ENCODE assay signal across 8 cellular contexts in the genomic region with DNA sequence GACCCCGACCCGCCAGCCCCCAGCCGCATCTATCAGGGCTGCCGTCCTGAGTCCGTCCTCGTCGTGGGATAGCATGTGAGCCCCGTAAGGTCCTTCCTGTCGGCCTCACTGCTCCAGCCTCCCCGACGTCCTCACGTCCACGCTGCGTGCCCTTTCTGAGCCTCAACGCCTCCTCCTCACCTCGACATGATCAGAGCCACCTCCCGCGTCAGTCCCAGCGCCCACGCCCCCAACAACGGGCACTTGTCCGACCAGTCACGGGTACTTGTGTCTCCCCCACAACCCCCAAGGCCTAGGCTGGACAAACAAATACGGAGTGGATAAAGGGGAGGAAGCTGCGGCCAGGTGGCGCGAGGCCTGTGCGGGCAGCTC. TPM values are rescaled to one million over a fixed set of nuclear protein-coding genes. Genes with fewer than 3 reads are reported as not detected.
DNase-seq lines count a peak whose midpoint lies in the region; ATAC-seq, FAIRE-seq and TF ChIP-seq lines count a peak whose summit lies in the region.

No MANE protein-coding gene starts in this region.

- H3K27ac ChIP-seq in A549 = peak overlapping the region; percentile 82 to 88
- H3K27ac ChIP-seq in SJCRH30 = peak overlapping the region; percentile 80
- peak overlapping the region; percentile 93 for H3K27ac ChIP-seq in layer of hippocampus (ENCODE audit: low read depth, low read length)

- ATAC-seq in A549 (peak; percentile 59 to 64), GM18502 (IDR thresholded peaks at IDR 0.05; ENCODE audit: poor library complexity, unreplicated experiment) (peak; percentile 20), HG03378 (IDR thresholded peaks at IDR 0.05; ENCODE audit: unreplicated experiment) (peak; percentile 18)

- no peaks in the 10 kb centered on the region for H3K27me3 Mint-ChIP-seq in brain

- peak overlapping the region; percentile 97 to 100 (median 99) for H3K4me3 Mint-ChIP-seq in brain

- no peak for TF ChIP-seq RAD21 in A549 (conservative IDR thresholded peaks at IDR 0.05 in 1 of 2, IDR thresholded peaks at IDR 0.05 in 1 of 2)

- TF ChIP-seq CTCF in A549 (IDR thresholded peaks at IDR 0.05) = no peak
- no peak for TF ChIP-seq CTCF in brain (conservative IDR thresholded peaks at IDR 0.05)

- POLR2A ChIA-PET in A549 (lab: Yijun Ruan, JAX) = interaction anchor here (0.7 to 3.4 kb wide), 33 partner anchors 9 to 884 kb away, joined by 3 to 43 read pairs (median 8); partner anchors contain the start of genes A1BG, ERVK3-1, RPS5 and TRIM28

- H3K36me3 ChIP-seq in SJCRH30 = no peaks in the 10 kb centered on the region

- H3K4me1 Mint-ChIP-seq in brain = peaks cover 15% of the 10 kb centered on the region

- H3K4me3 ChIP-seq in A549 (peak overlapping the region; percentile 58), SJCRH30 (peak overlapping the region; percentile 75)

- no peaks in the 10 kb centered on the region for H3K36me3 Mint-ChIP-seq in brain

- H3K4me2 ChIP-seq in A549 = peak overlapping the region; percentile 88

- peaks cover 7% of the 10 kb centered on the region; the same call in 1 of the 3 replicates for H3K4me1 ChIP-seq in A549
- H3K4me1 ChIP-seq in SJCRH30 = no peaks in the 10 kb centered on the region

- H3K9me3 ChIP-seq in A549 (peaks cover 3% of the 10 kb centered on the region; the same call in 1 of the 3 replicates), SJCRH30 (replicated peaks) (no peaks in the 10 kb centered on the region)

- H3K27me3 ChIP-seq in SJCRH30 (no peaks in the 10 kb centered on the region), layer of hippocampus (ENCODE audit: control insufficient read depth, insufficient read depth, low read length) (no peaks in the 10 kb centered on the region)

- peak overlapping the region; percentile 99 to 100 (median 99) for H3K27ac Mint-ChIP-seq in brain

- peak; percentile 50 for TF ChIP-seq POLR2A in A549 (IDR thresholded peaks at IDR 0.05; ENCODE audit: low read length)

- no peaks in the 10 kb centered on the region for H3K9me3 Mint-ChIP-seq in brain

- peak; percentile 32 for FAIRE-seq in A549 (lab: Jason Lieb, UNC)

- CTCF ChIA-PET in A549 (lab: Yijun Ruan, JAX) = interaction anchor here (0.6 to 3.0 kb wide), 9 partner anchors 9 to 158 kb away, joined by 3 to 10 read pairs (median 3); partner anchors contain the start of genes A1BG and ZBTB45

- TF ChIP-seq EP300 in A549 (IDR thresholded peaks at IDR 0.05) = no peak

- WGBS in A549 (ENCODE audit: missing lambda C conversion rate) = 14% methylated on average over 28 of the region's 28 CpGs

- DNase-seq in A549 (ENCODE audit: low read depth in 1 of 2, low spot score in 1 of 2) (peak; percentile 82 to 87), SJCRH30 (peak; percentile 73 to 74), NCI-H1436 treated with DMSO at 0.1 percent for 48 hours (lab: John Stamatoyannopoulos, UW) (no peak)
- DNase-seq in stimulated activated CD4-positive, alpha-beta T cell treated with anti-CD3 and anti-CD28 coated beads, Interleukin-4, amount 100 ng/mL, for 24 hours = peak; percentile 55

TF ChIP-seq in A549, 52 proteins besides CTCF, POLR2A, EP300 and RAD21 (continues in another document):
- TF ChIP-seq, protein P1, sequence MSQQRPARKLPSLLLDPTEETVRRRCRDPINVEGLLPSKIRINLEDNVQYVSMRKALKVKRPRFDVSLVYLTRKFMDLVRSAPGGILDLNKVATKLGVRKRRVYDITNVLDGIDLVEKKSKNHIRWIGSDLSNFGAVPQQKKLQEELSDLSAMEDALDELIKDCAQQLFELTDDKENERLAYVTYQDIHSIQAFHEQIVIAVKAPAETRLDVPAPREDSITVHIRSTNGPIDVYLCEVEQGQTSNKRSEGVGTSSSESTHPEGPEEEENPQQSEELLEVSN (IDR thresholded peaks at IDR 0.05; ENCODE audit: borderline replicate concordance, low read depth) = peak; percentile 25; the same call in 1 of the 2 replicates
- TF ChIP-seq POLR2AphosphoS2 (conservative IDR thresholded peaks at IDR 0.05; ENCODE audit: low read length) (no peak), RARB (CRISPR knock-in tag; IDR thresholded peaks at IDR 0.05) (0 out of 2 replicates have a peak, but pooled peaks have one; percentile 53), MAX (IDR thresholded peaks at IDR 0.05) (peak; percentile 66; the same call in 1 of the 2 replicates), CBX8 (IDR thresholded peaks at IDR 0.05) (no peak)
- TF ChIP-seq, protein P2, sequence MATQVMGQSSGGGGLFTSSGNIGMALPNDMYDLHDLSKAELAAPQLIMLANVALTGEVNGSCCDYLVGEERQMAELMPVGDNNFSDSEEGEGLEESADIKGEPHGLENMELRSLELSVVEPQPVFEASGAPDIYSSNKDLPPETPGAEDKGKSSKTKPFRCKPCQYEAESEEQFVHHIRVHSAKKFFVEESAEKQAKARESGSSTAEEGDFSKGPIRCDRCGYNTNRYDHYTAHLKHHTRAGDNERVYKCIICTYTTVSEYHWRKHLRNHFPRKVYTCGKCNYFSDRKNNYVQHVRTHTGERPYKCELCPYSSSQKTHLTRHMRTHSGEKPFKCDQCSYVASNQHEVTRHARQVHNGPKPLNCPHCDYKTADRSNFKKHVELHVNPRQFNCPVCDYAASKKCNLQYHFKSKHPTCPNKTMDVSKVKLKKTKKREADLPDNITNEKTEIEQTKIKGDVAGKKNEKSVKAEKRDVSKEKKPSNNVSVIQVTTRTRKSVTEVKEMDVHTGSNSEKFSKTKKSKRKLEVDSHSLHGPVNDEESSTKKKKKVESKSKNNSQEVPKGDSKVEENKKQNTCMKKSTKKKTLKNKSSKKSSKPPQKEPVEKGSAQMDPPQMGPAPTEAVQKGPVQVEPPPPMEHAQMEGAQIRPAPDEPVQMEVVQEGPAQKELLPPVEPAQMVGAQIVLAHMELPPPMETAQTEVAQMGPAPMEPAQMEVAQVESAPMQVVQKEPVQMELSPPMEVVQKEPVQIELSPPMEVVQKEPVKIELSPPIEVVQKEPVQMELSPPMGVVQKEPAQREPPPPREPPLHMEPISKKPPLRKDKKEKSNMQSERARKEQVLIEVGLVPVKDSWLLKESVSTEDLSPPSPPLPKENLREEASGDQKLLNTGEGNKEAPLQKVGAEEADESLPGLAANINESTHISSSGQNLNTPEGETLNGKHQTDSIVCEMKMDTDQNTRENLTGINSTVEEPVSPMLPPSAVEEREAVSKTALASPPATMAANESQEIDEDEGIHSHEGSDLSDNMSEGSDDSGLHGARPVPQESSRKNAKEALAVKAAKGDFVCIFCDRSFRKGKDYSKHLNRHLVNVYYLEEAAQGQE (IDR thresholded peaks at IDR 0.05) = peak; percentile 12; the same call in 1 of the 2 replicates

RNA-seq across cellular contexts. Expression of gene ZNF497, which starts 0.7 kb away (rescaled TPM):
- polyA plus RNA-seq in A549 (2011; rRNA removed) = 1.1 and 1.4 TPM in 2 replicates
- polyA plus RNA-seq in A549 (2012; cell fraction: cytosol; rRNA removed) = 1.2 and 1.9 TPM in 2 replicates
- 8.8 and 15.6 TPM in 2 replicates for polyA plus RNA-seq in A549 (2012; cell fraction: nucleus; rRNA removed)
- polyA plus RNA-seq in A549 (2017; fragmentation: RNase III; extraction: RNeasy Plus Mini Kit Qiagen cat#74134 plus additional on column Dnase treatment) = 1.6 to 2.4 TPM (median 2.0 TPM) in 3 replicates
- polyA minus RNA-seq in A549 (2011; rRNA and poly(A)+ RNA removed) = 2.1 and 4.2 TPM in 2 replicates
- 0.45 and 0.73 TPM in 2 replicates for total RNA-seq in SJCRH30 (2014; rRNA removed; shearing (Covaris generic))
- polyA plus RNA-seq in brain (ENCODE audit: insufficient read depth, low read depth, low replicate concordance) = 2.5 TPM

RNA-seq across cellular contexts. Expression of gene A1BG, which starts 8.6 kb away (rescaled TPM):
- polyA plus RNA-seq in A549 (2011; rRNA removed) (1.5 and 2.5 TPM in 2 replicates), A549 (2017; fragmentation: RNase III; extraction: RNeasy Plus Mini Kit Qiagen cat#74134 plus additional on column Dnase treatment) (9.3 to 11.1 TPM (median 9.5 TPM) in 3 replicates), brain (ENCODE audit: insufficient read depth, low read depth, low replicate concordance) (27.1 TPM)
- 10.7 and 15.5 TPM in 2 replicates for polyA plus RNA-seq in A549 (2012; cell fraction: cytosol; rRNA removed)
- polyA plus RNA-seq in A549 (2012; cell fraction: nucleus; rRNA removed) = 12.5 and 14.9 TPM in 2 replicates
- 0.15 and 1.0 TPM in 2 replicates for polyA minus RNA-seq in A549 (2011; rRNA and poly(A)+ RNA removed)
- 9.7 and 10.2 TPM in 2 replicates for total RNA-seq in SJCRH30 (2014; rRNA removed; shearing (Covaris generic))

RNA-seq across cellular contexts. Expression of gene ZNF837, which starts 18.9 kb away (rescaled TPM):
- polyA plus RNA-seq in A549 (2011; rRNA removed) = 0.70 and 0.74 TPM in 2 replicates
- polyA plus RNA-seq in A549 (2012; cell fraction: cytosol; rRNA removed) = 0.93 and 1.6 TPM in 2 replicates
- 2.0 and 2.4 TPM in 2 replicates for polyA plus RNA-seq in A549 (2012; cell fraction: nucleus; rRNA removed)
- polyA plus RNA-seq in A549 (2017; fragmentation: RNase III; extraction: RNeasy Plus Mini Kit Qiagen cat#74134 plus additional on column Dnase treatment) = 0.62 to 1.1 TPM (median 1.0 TPM) in 3 replicates
- 0.29 and 0.41 TPM in 2 replicates for polyA minus RNA-seq in A549 (2011; rRNA and poly(A)+ RNA removed)
- total RNA-seq in SJCRH30 (2014; rRNA removed; shearing (Covaris generic)) = 0.30 and 0.47 TPM in 2 replicates
- 1.4 TPM for polyA plus RNA-seq in brain (ENCODE audit: insufficient read depth, low read depth, low replicate concordance)

RNA-seq across cellular contexts. Expression of gene RPS5, which starts 25.2 kb away (rescaled TPM):
- polyA plus RNA-seq in A549 (2011; rRNA removed) (2,475 and 2,940 TPM in 2 replicates), A549 (2017; fragmentation: RNase III; extraction: RNeasy Plus Mini Kit Qiagen cat#74134 plus additional on column Dnase treatment) (2,123 to 2,259 TPM (median 2,149 TPM) in 3 replicates), brain (ENCODE audit: insufficient read depth, low read depth, low replicate concordance) (1,967 TPM)
- polyA plus RNA-seq in A549 (2012; cell fraction: cytosol; rRNA removed) = 6,321 and 6,544 TPM in 2 replicates
- polyA plus RNA-seq in A549 (2012; cell fraction: nucleus; rRNA removed) = 4,034 and 5,125 TPM in 2 replicates
- 2,205 and 2,566 TPM in 2 replicates for polyA minus RNA-seq in A549 (2011; rRNA and poly(A)+ RNA removed)
- 1,942 and 2,376 TPM in 2 replicates for total RNA-seq in SJCRH30 (2014; rRNA removed; shearing (Covaris generic))

RNA-seq across cellular contexts. Expression of gene RNF225, which starts 33.6 kb away (rescaled TPM):
- not detected in 2 replicates for polyA plus RNA-seq in A549 (2011; rRNA removed)
- polyA plus RNA-seq in A549 (2012; cell fraction: cytosol; rRNA removed) = 0.04 and 0.11 TPM in 2 replicates
- polyA plus RNA-seq in A549 (2012; cell fraction: nucleus; rRNA removed) = 1.2 and 1.3 TPM in 2 replicates
- polyA plus RNA-seq in A549 (2017; fragmentation: RNase III; extraction: RNeasy Plus Mini Kit Qiagen cat#74134 plus additional on column Dnase treatment) = not detected in 3 replicates
- not detected in 2 replicates for polyA minus RNA-seq in A549 (2011; rRNA and poly(A)+ RNA removed)
- 0.20 and 0.38 TPM in 2 replicates for total RNA-seq in SJCRH30 (2014; rRNA removed; shearing (Covaris generic))
- not detected for polyA plus RNA-seq in brain (ENCODE audit: insufficient read depth, low read depth, low replicate concordance)
